8 cellular contexts compared by ENCODE assay signal in genomic region chr17:3892095-3892998, GRCh38. TPM values are rescaled to one million over a fixed set of nuclear protein-coding genes. Genes with fewer than 3 reads are reported as not detected.
A peak's percentile ranks its signal among the peaks of the same experiment; 100 is the strongest.
DNase-seq lines count a peak whose midpoint lies in the region; ATAC-seq and TF ChIP-seq lines count a peak whose summit lies in the region.

No MANE protein-coding gene starts in this region.

- H3K4me3 Mint-ChIP-seq in activated T-helper 1 cell treated with anti-CD3 and anti-CD28 coated beads, Interleukin-12 subunit alpha, Interleukin-12 subunit beta, Interleukin-2, Interleukin-4 antibody, amounts not matched to agents 30 ng/mL and 10 ng/mL and 1 ng/mL, durations not matched to agents 14 hours and 24 hours and 36 hours: peak overlapping the region; percentile 82
- peak overlapping the region; percentile 59 for H3K4me3 Mint-ChIP-seq in natural killer cell treated with Interleukin-12 subunit alpha and Interleukin-12 subunit beta and Interleukin-15 and Interleukin-18, amount 100 ng/mL, for 72 hours

- TF ChIP-seq CTCF in fibroblast of mammary gland (conservative IDR thresholded peaks at IDR 0.05; ENCODE audit: control insufficient read depth, insufficient read depth, low read depth, low read length): no peak

- no peaks in the 10 kb centered on the region for H3K36me3 Mint-ChIP-seq in activated T-helper 1 cell treated with anti-CD3 and anti-CD28 coated beads, Interleukin-12 subunit alpha, Interleukin-12 subunit beta, Interleukin-2, Interleukin-4 antibody, amounts not matched to agents 30 ng/mL and 10 ng/mL and 1 ng/mL, durations not matched to agents 14 hours and 24 hours and 36 hours (ENCODE audit: low read depth)
- no peaks in the 10 kb centered on the region for H3K36me3 Mint-ChIP-seq in natural killer cell treated with Interleukin-12 subunit alpha and Interleukin-12 subunit beta and Interleukin-15 and Interleukin-18, amount 100 ng/mL, for 72 hours

- intact Hi-C loops in activated T-helper 1 cell treated with anti-CD3 and anti-CD28 coated beads, Interleukin-12 subunit alpha, Interleukin-12 subunit beta, Interleukin-2, Interleukin-4 antibody, amounts not matched to agents 30 ng/mL and 10 ng/mL and 1 ng/mL, durations not matched to agents 14 hours and 24 hours and 36 hours (cut with micrococcal nuclease): loop anchor here (5.0 to 10.0 kb wide), 4 partner anchors 170 to 1072 kb away; partner anchors contain the start of genes ANKFY1, EMC6, HASPIN and SPAG7

- peaks cover 31% of the 10 kb centered on the region for H3K4me1 Mint-ChIP-seq in activated T-helper 1 cell treated with anti-CD3 and anti-CD28 coated beads, Interleukin-12 subunit alpha, Interleukin-12 subunit beta, Interleukin-2, Interleukin-4 antibody, amounts not matched to agents 30 ng/mL and 10 ng/mL and 1 ng/mL, durations not matched to agents 14 hours and 24 hours and 36 hours (ENCODE audit: low read depth)
- H3K4me1 Mint-ChIP-seq in natural killer cell treated with Interleukin-12 subunit alpha and Interleukin-12 subunit beta and Interleukin-15 and Interleukin-18, amount 100 ng/mL, for 72 hours (ENCODE audit: low read depth in 2 of 2): peaks cover 16 to 30% of the 10 kb centered on the region in 2 donors

- DNase-seq in NCI-H146 (lab: John Stamatoyannopoulos, UW) (peak; percentile 78), NCI-H146 treated with DMSO at 0.1 percent for 48 hours (lab: John Stamatoyannopoulos, UW; ENCODE audit: unreplicated experiment) (no peak), fibroblast of mammary gland (ENCODE audit: low read depth) (peak; percentile 80)
- peak; percentile 74 for DNase-seq in activated T-helper 1 cell treated with anti-CD3 and anti-CD28 coated beads, Interleukin-12 subunit alpha, Interleukin-12 subunit beta, Interleukin-2, Interleukin-4 antibody, amounts not matched to agents 30 ng/mL and 10 ng/mL and 1 ng/mL, durations not matched to agents 14 hours and 24 hours and 36 hours (ENCODE audit: low spot score)
- peak; percentile 72 for DNase-seq in natural killer cell treated with Interleukin-12 subunit alpha and Interleukin-12 subunit beta and Interleukin-15 and Interleukin-18, amount 100 ng/mL, for 72 hours (ENCODE audit: low spot score)
- peak; percentile 62 for DNase-seq in stimulated activated naive CD8-positive, alpha-beta T cell treated with anti-CD3 and anti-CD28 coated beads, Interleukin-15, Interleukin-2, amounts not matched to agents 100 U/mL and 50 U/mL, for 24 hours

- ATAC-seq in HG03066 (IDR thresholded peaks at IDR 0.05; ENCODE audit: low read depth, unreplicated experiment): peak; percentile 29
- ATAC-seq in natural killer cell treated with Interleukin-12 subunit alpha and Interleukin-12 subunit beta and Interleukin-15 and Interleukin-18, amount 100 ng/mL, for 72 hours: peak; percentile 43 to 44
- peak; percentile 12 for ATAC-seq in stimulated activated naive CD8-positive, alpha-beta T cell treated with anti-CD3 and anti-CD28 coated beads, Interleukin-15, Interleukin-2, amounts not matched to agents 100 U/mL and 50 U/mL, for 24 hours

- no peaks in the 10 kb centered on the region for H3K9me3 Mint-ChIP-seq in activated T-helper 1 cell treated with anti-CD3 and anti-CD28 coated beads, Interleukin-12 subunit alpha, Interleukin-12 subunit beta, Interleukin-2, Interleukin-4 antibody, amounts not matched to agents 30 ng/mL and 10 ng/mL and 1 ng/mL, durations not matched to agents 14 hours and 24 hours and 36 hours
- H3K9me3 Mint-ChIP-seq in natural killer cell treated with Interleukin-12 subunit alpha and Interleukin-12 subunit beta and Interleukin-15 and Interleukin-18, amount 100 ng/mL, for 72 hours: no peaks in the 10 kb centered on the region

- H3K27ac Mint-ChIP-seq in activated T-helper 1 cell treated with anti-CD3 and anti-CD28 coated beads, Interleukin-12 subunit alpha, Interleukin-12 subunit beta, Interleukin-2, Interleukin-4 antibody, amounts not matched to agents 30 ng/mL and 10 ng/mL and 1 ng/mL, durations not matched to agents 14 hours and 24 hours and 36 hours: peak overlapping the region; percentile 58
- H3K27ac Mint-ChIP-seq in natural killer cell treated with Interleukin-12 subunit alpha and Interleukin-12 subunit beta and Interleukin-15 and Interleukin-18, amount 100 ng/mL, for 72 hours: no peak overlapping the region

- H3K4me3 ChIP-seq in fibroblast of mammary gland (ENCODE audit: control insufficient read depth, low read depth, low read length): peak overlapping the region; percentile 50

- H3K27me3 Mint-ChIP-seq in activated T-helper 1 cell treated with anti-CD3 and anti-CD28 coated beads, Interleukin-12 subunit alpha, Interleukin-12 subunit beta, Interleukin-2, Interleukin-4 antibody, amounts not matched to agents 30 ng/mL and 10 ng/mL and 1 ng/mL, durations not matched to agents 14 hours and 24 hours and 36 hours (ENCODE audit: insufficient read depth): no peaks in the 10 kb centered on the region
- H3K27me3 Mint-ChIP-seq in natural killer cell treated with Interleukin-12 subunit alpha and Interleukin-12 subunit beta and Interleukin-15 and Interleukin-18, amount 100 ng/mL, for 72 hours: no peaks in the 10 kb centered on the region

TF ChIP-seq in PFSK-1, 5 proteins besides CTCF, POLR2A, EP300 and RAD21:
- TF ChIP-seq SIN3A (IDR thresholded peaks at IDR 0.05; ENCODE audit: borderline replicate concordance, insufficient read depth, low read length): peak; percentile 69; the same call in 1 of the 2 replicates
- TF ChIP-seq POLR2AphosphoS5 (IDR thresholded peaks at IDR 0.05; ENCODE audit: low read depth, low read length): no peak
- peak; percentile 97 for TF ChIP-seq FOXP2 (optimal IDR thresholded peaks at IDR 0.05; ENCODE audit: borderline replicate concordance, extremely low read depth, extremely low read length, insufficient read depth)
- no peak for TF ChIP-seq REST (IDR thresholded peaks at IDR 0.05; ENCODE audit: insufficient read depth in 1 of 2, low read depth in 2 of 2, low read length in 2 of 2)
- no peak for TF ChIP-seq TAF1 (IDR thresholded peaks at IDR 0.05; ENCODE audit: borderline replicate concordance, insufficient read depth, low read length)

RNA-seq across cellular contexts. Expression of gene CAMKK1, which starts 0.5 kb away (rescaled TPM):
- 24.2 TPM for polyA plus RNA-seq in PFSK-1 (2012; ENCODE audit: insufficient read length, low read depth)
- total RNA-seq in activated T-helper 1 cell treated with anti-CD3 and anti-CD28 coated beads, Interleukin-12 subunit alpha, Interleukin-12 subunit beta, Interleukin-2, Interleukin-4 antibody, amounts not matched to agents 30 ng/mL and 10 ng/mL and 1 ng/mL, durations not matched to agents 14 hours and 24 hours and 36 hours: 6.1 and 7.8 TPM in 2 replicates
- total RNA-seq in natural killer cell treated with Interleukin-12 subunit alpha and Interleukin-12 subunit beta and Interleukin-15 and Interleukin-18, amount 100 ng/mL, for 72 hours: 1 to 10 TPM; 1.5 to 3.3 TPM

RNA-seq across cellular contexts. Expression of gene P2RX1, which starts 23.9 kb away (rescaled TPM):
- polyA plus RNA-seq in PFSK-1 (2012; ENCODE audit: insufficient read length, low read depth): 0.24 TPM
- 0.13 and 0.34 TPM in 2 replicates for total RNA-seq in activated T-helper 1 cell treated with anti-CD3 and anti-CD28 coated beads, Interleukin-12 subunit alpha, Interleukin-12 subunit beta, Interleukin-2, Interleukin-4 antibody, amounts not matched to agents 30 ng/mL and 10 ng/mL and 1 ng/mL, durations not matched to agents 14 hours and 24 hours and 36 hours
- 1 to 10 TPM; 3.9 TPM for total RNA-seq in natural killer cell treated with Interleukin-12 subunit alpha and Interleukin-12 subunit beta and Interleukin-15 and Interleukin-18, amount 100 ng/mL, for 72 hours

RNA-seq across cellular contexts. Expression of gene NCBP3, which starts 46.3 kb away (rescaled TPM):
- 30.3 TPM for polyA plus RNA-seq in PFSK-1 (2012; ENCODE audit: insufficient read length, low read depth)
- 54.2 and 56.0 TPM in 2 replicates for total RNA-seq in activated T-helper 1 cell treated with anti-CD3 and anti-CD28 coated beads, Interleukin-12 subunit alpha, Interleukin-12 subunit beta, Interleukin-2, Interleukin-4 antibody, amounts not matched to agents 30 ng/mL and 10 ng/mL and 1 ng/mL, durations not matched to agents 14 hours and 24 hours and 36 hours
- total RNA-seq in natural killer cell treated with Interleukin-12 subunit alpha and Interleukin-12 subunit beta and Interleukin-15 and Interleukin-18, amount 100 ng/mL, for 72 hours: 10 to 100 TPM; 52.4 to 71.9 TPM
